ENCODE assay signal across 22 cellular contexts in the genomic region with DNA sequence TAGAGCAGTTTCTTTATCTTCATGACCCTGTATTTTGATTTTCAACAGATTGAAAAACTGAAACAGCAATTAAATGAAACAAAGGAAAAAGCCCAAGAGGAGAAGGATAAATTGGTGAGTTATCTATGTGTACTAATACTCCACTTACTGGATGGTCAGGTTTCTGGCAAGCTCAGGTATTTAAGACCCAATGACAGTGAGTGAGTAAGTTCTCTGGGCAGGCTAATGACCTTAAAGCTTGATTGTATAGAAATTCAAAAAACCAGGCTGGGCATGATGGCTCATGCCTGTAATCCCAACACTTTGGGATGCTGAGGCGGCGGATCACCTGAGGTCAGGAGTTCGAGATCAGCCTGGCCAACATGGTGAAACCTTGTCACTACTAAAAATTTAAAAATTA.
"Had no signal": no experiment of that assay in that cellular context is flagged by ENCODE, and none has a peak within 500 bp of the region (broad histone marks: within the 10 kb centered on the region; RNA-seq: fewer than 3 reads in every experiment).

No MANE protein-coding gene starts in this region.

- H3K4me1 ChIP-seq: Peyer's patch, SJSA1 had no signal

- H3K27me3 ChIP-seq: MG63, Peyer's patch, SJSA1 had no signal

- H3K27ac Mint-ChIP-seq: IgD-negative memory B cell had no signal

- H3K27me3 Mint-ChIP-seq: IgD-negative memory B cell had no signal

- H3K4me3 Mint-ChIP-seq: IgD-negative memory B cell had no signal

- H3K9me3 Mint-ChIP-seq: IgD-negative memory B cell had no signal

- H3K36me3 ChIP-seq: MG63, Peyer's patch, SJSA1 had no signal

- ATAC-seq: K562 had no signal

- H3K4me2 ChIP-seq: PC-9 had no signal

- H3K36me3 Mint-ChIP-seq: IgD-negative memory B cell had no signal

- H3K9me3 ChIP-seq: MG63, Peyer's patch, SJSA1 had no signal

- H2AFZ ChIP-seq: PC-9 had no signal

- DNase-seq: MG63, NCI-H1092, NCI-H1105 treated with DMSO at 0.1 percent for 48 hours, NCI-H1417 treated with DMSO at 0.1 percent for 48 hours, NCI-H187, NCI-H2029, NCI-H2081 treated with DMSO at 0.1 percent for 48 hours, NCI-H2171, NCI-H226, NCI-H446, NCI-H510A, NCI-H524 treated with DMSO at 0.1 percent for 48 hours, NCI-H69, NCI-H774, PC-9, Peyer's patch, Right ventricle myocardium superior, SIG-M5 had no signal

- H3K27ac ChIP-seq: PC-9, Peyer's patch, SJSA1, SK-N-MC had no signal

- H3K4me3 ChIP-seq: K562, MG63, PC-9, Peyer's patch, SJSA1, SK-N-MC had no signal
